ENCODE assay signal across 11 cellular contexts in the genomic region with DNA sequence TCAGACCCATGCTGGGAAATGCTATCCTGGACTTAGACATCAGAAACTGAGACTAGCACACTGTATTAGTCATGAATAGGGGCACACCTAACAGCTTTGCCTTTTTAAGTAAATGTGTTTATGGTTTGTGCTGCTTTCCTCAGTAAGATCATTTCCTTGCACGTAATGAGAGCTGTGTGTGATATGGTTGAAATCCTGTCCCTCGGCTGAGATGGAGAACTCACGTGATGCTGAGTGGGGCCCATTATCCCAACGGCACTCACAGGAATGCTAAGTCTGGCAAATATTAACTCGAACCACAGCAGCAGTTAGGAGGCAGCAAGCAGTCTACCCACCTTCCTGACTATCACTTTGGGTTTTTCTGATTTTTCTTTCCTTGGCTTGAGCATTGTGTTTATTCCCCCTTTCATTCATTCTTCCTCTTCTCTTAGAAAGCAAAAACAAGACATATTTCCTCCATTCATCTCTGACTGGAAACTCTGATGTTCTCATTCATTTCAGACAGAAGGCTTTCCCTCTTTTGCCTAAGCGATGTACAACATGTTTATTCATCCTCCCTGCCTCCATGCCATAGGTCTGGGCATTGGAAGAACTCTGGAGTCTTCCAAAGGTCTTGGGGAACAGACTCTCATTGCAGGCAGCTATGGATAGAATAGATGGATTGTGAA. TPM values are rescaled to one million over a fixed set of nuclear protein-coding genes. Genes with fewer than 3 reads are reported as not detected.
DNase-seq lines count a peak whose midpoint lies in the region; ATAC-seq and TF ChIP-seq lines count a peak whose summit lies in the region.
"Had no signal": no experiment of that assay in that cellular context is flagged by ENCODE, and none has a peak within 500 bp of the region (broad histone marks: within the 10 kb centered on the region; RNA-seq: fewer than 3 reads in every experiment).

No MANE protein-coding gene starts in this region.

- H3K4me2 ChIP-seq in GM23248 (ENCODE audit: unreplicated experiment): peak overlapping the region; percentile 37

- ATAC-seq in left lung (peak; percentile 93), HG03196 (IDR thresholded peaks at IDR 0.05; ENCODE audit: unreplicated experiment) (no peak), GM19324 (IDR thresholded peaks at IDR 0.05; ENCODE audit: low FRiP score, unreplicated experiment) (no peak), SK-N-SH treated with all-trans-retinoic acid at 6 μM for 48 hours (no peak; the same call in 2 of the 3 replicates)

- intact Hi-C loops in left lung (cut with DNase I): no loop called here

- H3K4me3 ChIP-seq in GM23248 (no peak overlapping the region), left lung (no peak overlapping the region), WERI-Rb-1 (ENCODE audit: low read depth, low read length) (no peak overlapping the region)
- H3K4me3 ChIP-seq: adrenal gland had no signal

- H3K9me3 ChIP-seq in GM23248 (ENCODE audit: low read depth): no peaks in the 10 kb centered on the region
- H3K9me3 ChIP-seq in left lung: no peaks in the 10 kb centered on the region
- no peaks in the 10 kb centered on the region for H3K9me3 ChIP-seq in WERI-Rb-1 (ENCODE audit: severe bottlenecking)
- H3K9me3 ChIP-seq: adrenal gland had no signal

- H3F3A ChIP-seq in GM23248 (ENCODE audit: insufficient read depth): peaks cover 8% of the 10 kb centered on the region; the same call in 1 of the 2 replicates

- H3K9me2 ChIP-seq in GM23248 (ENCODE audit: insufficient read depth): no peaks in the 10 kb centered on the region

- 15% methylated on average over 6 of the region's 6 CpGs for WGBS in GM23248 (ENCODE audit: low coverage in 1 of 2, low lambda C conversion rate in 2 of 2, missing lambda C conversion rate in 2 of 2), 2 experiments

- H2AFZ ChIP-seq in GM23248: peak overlapping the region; percentile 6; the same call in 1 of the 2 replicates

- peaks cover 11% of the 10 kb centered on the region; the same call in 1 of the 2 replicates for H3K4me1 ChIP-seq in GM23248 (ENCODE audit: insufficient read depth)
- H3K4me1 ChIP-seq in left lung: peaks cover 0 to 7% of the 10 kb centered on the region in 2 donors

- H3K27ac ChIP-seq in GM23248: no peak overlapping the region
- peak overlapping the region in 1 of 2 donors; percentile 20 for H3K27ac ChIP-seq in left lung
- H3K27ac ChIP-seq in WERI-Rb-1: no peak overlapping the region
- H3K27ac ChIP-seq: adrenal gland had no signal

- H3K9ac ChIP-seq in GM23248: no peak overlapping the region

- DNase-seq in AG08396 (ENCODE audit: low spot score) (peak; percentile 12), GM23248 (peak; percentile 56), amniotic epithelial cell (ENCODE audit: low read depth) (peak; percentile 26), left lung (peak in 1 of 2 donors; percentile 59), WERI-Rb-1 (no peak)
- DNase-seq: adrenal gland, NCI-H2171 treated with DMSO at 0.1 percent for 48 hours, T-helper 9 cell had no signal

- no peaks in the 10 kb centered on the region for H3K36me3 ChIP-seq in GM23248 (ENCODE audit: low read depth)
- no peaks in the 10 kb centered on the region for H3K36me3 ChIP-seq in left lung
- no peaks in the 10 kb centered on the region for H3K36me3 ChIP-seq in WERI-Rb-1
- H3K36me3 ChIP-seq: adrenal gland had no signal

- in situ Hi-C loops in GM23248 (cut with MboI): no loop called here

- no peaks in the 10 kb centered on the region for H4K20me1 ChIP-seq in GM23248 (ENCODE audit: insufficient read depth)

- no peaks in the 10 kb centered on the region for H3K27me3 ChIP-seq in GM23248 (replicated peaks; ENCODE audit: insufficient read depth)
- H3K27me3 ChIP-seq in left lung: peaks cover 0 to 39% of the 10 kb centered on the region in 2 donors
- no peaks in the 10 kb centered on the region for H3K27me3 ChIP-seq in WERI-Rb-1 (ENCODE audit: insufficient read depth, low read depth, severe bottlenecking)
- H3K27me3 ChIP-seq: adrenal gland had no signal

- TF ChIP-seq CTCF in left lung (IDR thresholded peaks at IDR 0.05) (no peak), WERI-Rb-1 (IDR thresholded peaks at IDR 0.05; ENCODE audit: low read depth, low read length) (no peak)

- H3K79me2 ChIP-seq in GM23248 (ENCODE audit: insufficient read depth): no peaks in the 10 kb centered on the region

TF ChIP-seq in SK-N-SH treated with all-trans-retinoic acid at 6 μM for 48 hours, 23 proteins besides CTCF, POLR2A, EP300 and RAD21:
- no peak for TF ChIP-seq SNAI2 (CRISPR knock-in tag; IDR thresholded peaks at IDR 0.05)
- no peak for TF ChIP-seq TCF4 (CRISPR knock-in tag; IDR thresholded peaks at IDR 0.05; ENCODE audit: borderline replicate concordance)
- TF ChIP-seq, protein P1, sequence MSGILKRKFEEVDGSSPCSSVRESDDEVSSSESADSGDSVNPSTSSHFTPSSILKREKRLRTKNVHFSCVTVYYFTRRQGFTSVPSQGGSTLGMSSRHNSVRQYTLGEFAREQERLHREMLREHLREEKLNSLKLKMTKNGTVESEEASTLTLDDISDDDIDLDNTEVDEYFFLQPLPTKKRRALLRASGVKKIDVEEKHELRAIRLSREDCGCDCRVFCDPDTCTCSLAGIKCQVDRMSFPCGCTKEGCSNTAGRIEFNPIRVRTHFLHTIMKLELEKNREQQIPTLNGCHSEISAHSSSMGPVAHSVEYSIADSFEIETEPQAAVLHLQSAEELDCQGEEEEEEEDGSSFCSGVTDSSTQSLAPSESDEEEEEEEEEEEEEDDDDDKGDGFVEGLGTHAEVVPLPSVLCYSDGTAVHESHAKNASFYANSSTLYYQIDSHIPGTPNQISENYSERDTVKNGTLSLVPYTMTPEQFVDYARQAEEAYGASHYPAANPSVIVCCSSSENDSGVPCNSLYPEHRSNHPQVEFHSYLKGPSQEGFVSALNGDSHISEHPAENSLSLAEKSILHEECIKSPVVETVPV (CRISPR knock-in tag; IDR thresholded peaks at IDR 0.05): no peak
- no peak for TF ChIP-seq RARB (CRISPR knock-in tag; IDR thresholded peaks at IDR 0.05)
- no peak for TF ChIP-seq ZNF70 (CRISPR knock-in tag; IDR thresholded peaks at IDR 0.05)
- TF ChIP-seq ESRRG (CRISPR knock-in tag; IDR thresholded peaks at IDR 0.05): no peak
- TF ChIP-seq ZC3H10 (CRISPR knock-in tag; IDR thresholded peaks at IDR 0.05): no peak
- no peak for TF ChIP-seq ARNTL (CRISPR knock-in tag; IDR thresholded peaks at IDR 0.05; ENCODE audit: borderline replicate concordance, low read depth)
- TF ChIP-seq, protein P2, sequence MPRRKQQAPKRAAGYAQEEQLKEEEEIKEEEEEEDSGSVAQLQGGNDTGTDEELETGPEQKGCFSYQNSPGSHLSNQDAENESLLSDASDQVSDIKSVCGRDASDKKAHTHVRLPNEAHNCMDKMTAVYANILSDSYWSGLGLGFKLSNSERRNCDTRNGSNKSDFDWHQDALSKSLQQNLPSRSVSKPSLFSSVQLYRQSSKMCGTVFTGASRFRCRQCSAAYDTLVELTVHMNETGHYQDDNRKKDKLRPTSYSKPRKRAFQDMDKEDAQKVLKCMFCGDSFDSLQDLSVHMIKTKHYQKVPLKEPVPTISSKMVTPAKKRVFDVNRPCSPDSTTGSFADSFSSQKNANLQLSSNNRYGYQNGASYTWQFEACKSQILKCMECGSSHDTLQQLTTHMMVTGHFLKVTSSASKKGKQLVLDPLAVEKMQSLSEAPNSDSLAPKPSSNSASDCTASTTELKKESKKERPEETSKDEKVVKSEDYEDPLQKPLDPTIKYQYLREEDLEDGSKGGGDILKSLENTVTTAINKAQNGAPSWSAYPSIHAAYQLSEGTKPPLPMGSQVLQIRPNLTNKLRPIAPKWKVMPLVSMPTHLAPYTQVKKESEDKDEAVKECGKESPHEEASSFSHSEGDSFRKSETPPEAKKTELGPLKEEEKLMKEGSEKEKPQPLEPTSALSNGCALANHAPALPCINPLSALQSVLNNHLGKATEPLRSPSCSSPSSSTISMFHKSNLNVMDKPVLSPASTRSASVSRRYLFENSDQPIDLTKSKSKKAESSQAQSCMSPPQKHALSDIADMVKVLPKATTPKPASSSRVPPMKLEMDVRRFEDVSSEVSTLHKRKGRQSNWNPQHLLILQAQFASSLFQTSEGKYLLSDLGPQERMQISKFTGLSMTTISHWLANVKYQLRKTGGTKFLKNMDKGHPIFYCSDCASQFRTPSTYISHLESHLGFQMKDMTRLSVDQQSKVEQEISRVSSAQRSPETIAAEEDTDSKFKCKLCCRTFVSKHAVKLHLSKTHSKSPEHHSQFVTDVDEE (CRISPR knock-in tag; IDR thresholded peaks at IDR 0.05): no peak
- no peak for TF ChIP-seq GLIS3 (CRISPR knock-in tag; IDR thresholded peaks at IDR 0.05)
- no peak for TF ChIP-seq ISL1 (CRISPR knock-in tag; IDR thresholded peaks at IDR 0.05)

RNA-seq across cellular contexts. Expression of a gene that starts 38.4 kb away (rescaled TPM):
- 1.9 and 2.4 TPM in 2 replicates for total RNA-seq in GM23248 (2014; rRNA removed; shearing (Covaris generic))
- 3.8 and 4.8 TPM in 2 replicates for polyA plus RNA-seq in GM23248 (2016; fragmentation: Nextera tagmentation; extraction: Ambion mirVana)
- total RNA-seq in left lung: 10 to 100 TPM; 17.6 to 22.8 TPM
